Comparison of ENCODE assay signal across 8 cellular contexts in the genomic region with DNA sequence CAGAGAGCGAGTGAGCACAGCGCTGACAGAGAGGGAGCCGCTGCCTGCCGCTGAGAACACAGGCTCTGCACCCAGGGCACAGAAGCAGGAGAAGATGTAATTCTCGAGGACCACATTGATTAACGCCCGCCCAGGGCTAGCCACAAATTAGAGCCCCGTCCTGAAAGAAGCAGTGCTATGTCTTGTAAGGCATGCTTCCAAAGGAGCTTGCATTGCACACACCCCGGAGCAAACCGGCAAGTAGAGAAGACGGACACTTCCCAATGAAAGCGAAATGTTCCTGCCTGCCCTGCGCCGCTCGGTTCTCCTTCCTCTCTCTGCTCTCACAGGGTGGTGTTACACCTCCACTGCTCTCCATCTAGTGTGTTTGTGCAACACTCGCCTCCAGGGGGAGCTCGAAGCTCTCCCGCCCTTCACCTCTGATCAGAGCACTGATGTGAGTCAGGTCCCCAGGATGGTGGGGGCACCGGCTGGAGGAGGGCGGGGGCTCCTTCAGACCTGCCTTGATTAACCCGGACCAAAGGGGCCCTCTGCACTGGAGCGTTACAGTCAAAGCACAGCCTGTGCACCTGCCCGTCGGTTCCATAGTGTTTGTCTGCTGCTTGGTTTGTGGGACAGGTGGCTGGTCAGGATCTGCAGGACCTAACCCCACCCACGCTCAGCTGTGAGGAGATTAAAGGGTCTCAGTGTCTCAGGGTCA.
DNase-seq lines count a peak whose midpoint lies in the region; ATAC-seq, FAIRE-seq and TF ChIP-seq lines count a peak whose summit lies in the region.

No MANE protein-coding gene starts in this region.

- no peak for FAIRE-seq in H54 (lab: Jason Lieb, UNC)

- intact Hi-C loops in left ventricle myocardium superior (cut with micrococcal nuclease): no loop called here

- DNase-seq in GM10266 (ENCODE audit: extremely low spot score): peak; percentile 70
- DNase-seq in H54 (ENCODE audit: insufficient read length, low spot score): peak; percentile 30
- peak; percentile 94 to 97 for DNase-seq in Kasumi-1 (lab: John Stamatoyannopoulos, UW)
- peak; percentile 13 for DNase-seq in activated T-helper 9 cell treated with anti-CD3 and anti-CD28 coated beads, Interleukin-2, amount 50 U/mL, for 16 hours (ENCODE audit: low read depth)
- no peak for DNase-seq in left ventricle myocardium superior
- DNase-seq in retina: peak; percentile 93
- no peak for DNase-seq in NCI-H446 treated with DMSO at 0.1 percent for 48 hours (lab: John Stamatoyannopoulos, UW)

- peak; percentile 82 for TF ChIP-seq CTCF in GM10266 (IDR thresholded peaks at IDR 0.05; ENCODE audit: control insufficient read depth, insufficient read depth, low read depth, missing control alignments)

- TF ChIP-seq POLR2A in H54 (IDR thresholded peaks at IDR 0.05; ENCODE audit: low read depth, low read length): no peak

- peak; percentile 64 for ATAC-seq in left ventricle myocardium superior

TF ChIP-seq in PFSK-1, 5 proteins besides CTCF, POLR2A, EP300 and RAD21:
- TF ChIP-seq FOXP2 (optimal IDR thresholded peaks at IDR 0.05; ENCODE audit: borderline replicate concordance, extremely low read depth, extremely low read length, insufficient read depth): peak; percentile 27
- no peak for TF ChIP-seq SIN3A (IDR thresholded peaks at IDR 0.05; ENCODE audit: borderline replicate concordance, insufficient read depth, low read length)
- no peak for TF ChIP-seq POLR2AphosphoS5 (IDR thresholded peaks at IDR 0.05; ENCODE audit: low read depth, low read length)

Comparison
In these comparisons a context has a peak if more than half of its experiments do, and no peak if none do; other contexts are left out.
1. DNase-seq: peak in GM10266 (single experiment), H54 (single experiment), Kasumi-1 (2 of 2), activated T-helper 9 cell treated with anti-CD3 and anti-CD28 coated beads, Interleukin-2, amount 50 U/mL, for 16 hours (single experiment) and retina (single experiment); none in left ventricle myocardium superior (single experiment) and NCI-H446 treated with DMSO at 0.1 percent for 48 hours (single experiment).